Comparison of ENCODE assay signal across 41 cellular contexts in the genomic region with DNA sequence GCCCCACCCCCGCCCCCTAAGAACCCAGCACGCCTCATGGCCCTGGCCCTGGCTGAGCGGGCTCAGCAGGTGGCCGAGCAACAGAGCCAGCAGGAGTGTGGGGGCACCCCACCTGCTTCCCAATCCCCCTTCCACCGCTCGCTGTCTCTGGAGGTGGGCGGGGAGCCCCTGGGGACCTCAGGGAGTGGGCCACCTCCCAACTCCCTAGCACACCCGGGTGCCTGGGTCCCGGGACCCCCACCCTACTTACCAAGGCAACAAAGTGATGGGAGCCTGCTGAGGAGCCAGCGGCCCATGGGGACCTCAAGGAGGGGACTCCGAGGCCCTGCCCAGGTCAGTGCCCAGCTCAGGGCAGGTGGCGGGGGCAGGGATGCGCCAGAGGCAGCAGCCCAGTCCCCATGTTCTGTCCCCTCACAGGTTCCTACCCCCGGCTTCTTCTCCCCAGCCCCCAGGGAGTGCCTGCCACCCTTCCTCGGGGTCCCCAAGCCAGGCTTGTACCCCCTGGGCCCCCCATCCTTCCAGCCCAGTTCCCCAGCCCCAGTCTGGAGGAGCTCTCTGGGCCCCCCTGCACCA. TPM values are rescaled to one million over a fixed set of nuclear protein-coding genes. Genes with fewer than 3 reads are reported as not detected.
"Had no signal": no experiment of that assay in that cellular context is flagged by ENCODE, and none has a peak within 500 bp of the region (broad histone marks: within the 10 kb centered on the region; RNA-seq: fewer than 3 reads in every experiment).

No MANE protein-coding gene starts in this region.

- H3K4me3 ChIP-seq: adrenal gland, body of pancreas, breast epithelium had no signal

- H3K9me3 ChIP-seq: adrenal gland, body of pancreas, breast epithelium had no signal

- H3K27me3 ChIP-seq: adrenal gland, body of pancreas, brain microvascular endothelial cell, breast epithelium had no signal

- H3K36me3 ChIP-seq: adrenal gland, brain microvascular endothelial cell, breast epithelium had no signal

- ATAC-seq: activated CD4-positive, alpha-beta T cell treated with anti-CD3 and anti-CD28 coated beads for 36 hours; activated CD4-positive, CD25-positive, alpha-beta regulatory T cell treated with anti-CD3 and anti-CD28 coated beads, Interleukin-2, amount 50 U/mL, for 24 hours; activated CD8-positive, alpha-beta T cell treated with anti-CD3 and anti-CD28 coated beads for 36 hours; activated naive CD4-positive, alpha-beta T cell treated with anti-CD3 and anti-CD28 coated beads, Interleukin-2, amount 50 U/mL, for 72 hours; activated T-cell treated with anti-CD3 and anti-CD28 coated beads, Interleukin-2, amount 50 U/mL, for 4 hours; activated T-cell treated with anti-CD3 and anti-CD28 coated beads, Interleukin-2, amount 50 U/mL, for 72 hours; activated T-helper 17 cell treated with anti-CD3 and anti-CD28 coated beads, Interleukin-2, amount 50 U/mL, for 72 hours; body of pancreas; T-cell; T-helper 17 cell; WTC11 had no signal

- H3K27ac ChIP-seq: adrenal gland, body of pancreas, brain microvascular endothelial cell, breast epithelium, VCaP had no signal

- H3K4me1 ChIP-seq: adrenal gland, breast epithelium had no signal

- DNase-seq: activated CD4-positive, alpha-beta memory T cell treated with anti-CD3 and anti-CD28 coated beads for 36 hours; activated CD4-positive, alpha-beta T cell treated with anti-CD3 and anti-CD28 coated beads for 1 hour; activated CD4-positive, alpha-beta T cell treated with anti-CD3 and anti-CD28 coated beads for 36 hours; activated CD4-positive, alpha-beta T cell treated with anti-CD3 and anti-CD28 coated beads for 48 hours; activated CD4-positive, alpha-beta T cell treated with anti-CD3 and anti-CD28 coated beads, Interleukin-2, amount 10 ng/mL, durations not matched to agents 7 days and 5 days; activated CD4-positive, alpha-beta T cell treated with anti-CD3 and anti-CD28 coated beads, Interleukin-2, amount 50 U/mL, for 4 hours; activated CD4-positive, CD25-positive, alpha-beta regulatory T cell; activated CD8-positive, alpha-beta memory T cell treated with anti-CD3 and anti-CD28 coated beads, Interleukin-2, amount 50 U/mL, for 4 hours; activated CD8-positive, alpha-beta T cell treated with anti-CD3 and anti-CD28 coated beads for 36 hours; activated effector memory CD4-positive, alpha-beta T cell treated with anti-CD3 and anti-CD28 coated beads, Interleukin-2, amount 50 U/mL, for 16 hours; activated gamma-delta T cell treated with Interleukin-2 at 50 U/mL for 16 hours; activated naive CD4-positive, alpha-beta T cell; activated naive CD4-positive, alpha-beta T cell treated with anti-CD3 and anti-CD28 coated beads for 36 hours; activated naive CD4-positive, alpha-beta T cell treated with anti-CD3 and anti-CD28 coated beads, Interleukin-2, amount 50 U/mL, for 16 hours; activated naive CD8-positive, alpha-beta T cell treated with anti-CD3 and anti-CD28 coated beads for 36 hours; activated T-cell treated with anti-CD3 and anti-CD28 coated beads for 4 hours; activated T-cell treated with anti-CD3 and anti-CD28 coated beads, Interleukin-2, amount 50 U/mL, for 1 hour; activated T-cell treated with anti-CD3 and anti-CD28 coated beads, Interleukin-2, amount 50 U/mL, for 4 hours; activated T-cell treated with anti-CD3 and anti-CD28 coated beads, Interleukin-2, amount 50 U/mL, for 72 hours; adrenal gland; amniotic stem cell; aorta; body of pancreas; brain microvascular endothelial cell; central memory CD4-positive, alpha-beta T cell; T-cell; T-helper 17 cell; T-helper 9 cell had no signal

RNA-seq across cellular contexts. Expression of a gene that starts 25.3 kb away (rescaled TPM):
- total RNA-seq: activated CD4-positive, alpha-beta memory T cell treated with anti-CD3 and anti-CD28 coated beads for 36 hours; activated CD4-positive, alpha-beta T cell treated with anti-CD3 and anti-CD28 coated beads for 36 hours; activated CD4-positive, alpha-beta T cell treated with anti-CD3 and anti-CD28 coated beads, Interleukin-2, amount 10 ng/mL, durations not matched to agents 7 days and 5 days; activated CD8-positive, alpha-beta memory T cell treated with anti-CD3 and anti-CD28 coated beads for 36 hours; activated CD8-positive, alpha-beta T cell treated with anti-CD3 and anti-CD28 coated beads for 36 hours; activated naive CD4-positive, alpha-beta T cell treated with anti-CD3 and anti-CD28 coated beads for 36 hours; activated naive CD4-positive, alpha-beta T cell treated with anti-CD3 and anti-CD28 coated beads, Interleukin-2, amount 50 U/mL, for 72 hours; activated naive CD8-positive, alpha-beta T cell treated with anti-CD3 and anti-CD28 coated beads for 36 hours; activated T-cell treated with anti-CD3 and anti-CD28 coated beads, Interleukin-2, amount 50 U/mL, for 4 hours; activated T-cell treated with anti-CD3 and anti-CD28 coated beads, Interleukin-2, amount 50 U/mL, for 72 hours; activated T-helper 1 cell treated with anti-CD3 and anti-CD28 coated beads, Interleukin-12 subunit alpha, Interleukin-12 subunit beta, Interleukin-2, Interleukin-4 antibody, amounts not matched to agents 30 ng/mL and 10 ng/mL and 1 ng/mL, durations not matched to agents 14 hours and 24 hours and 36 hours; aorta; astrocyte; breast epithelium; cardiac septum; T-cell; T-helper 1 cell treated with Interleukin-12 subunit alpha and Interleukin-12 subunit beta and Interleukin-4 antibody, amounts not matched to agents 30 ng/mL and 1 ng/mL, for 36 hours; T-helper 17 cell; T-helper 2 cell treated with Interferon-gamma antibody and Interleukin-4, amounts not matched to agents 100 ng/mL and 5 ng/mL, for 36 hours; WTC11 had no signal

RNA-seq across cellular contexts. Expression of a gene that starts 30.5 kb away (rescaled TPM):
- total RNA-seq: activated T-helper 1 cell treated with anti-CD3 and anti-CD28 coated beads, Interleukin-12 subunit alpha, Interleukin-12 subunit beta, Interleukin-2, Interleukin-4 antibody, amounts not matched to agents 30 ng/mL and 10 ng/mL and 1 ng/mL, durations not matched to agents 14 hours and 24 hours and 36 hours; activated T-helper 17 cell treated with anti-CD3 and anti-CD28 coated beads, Interleukin-2, amount 50 U/mL, for 72 hours; cerebellum; T-helper 1 cell treated with Interleukin-12 subunit alpha and Interleukin-12 subunit beta and Interleukin-4 antibody, amounts not matched to agents 30 ng/mL and 1 ng/mL, for 36 hours; T-helper 17 cell; T-helper 2 cell treated with Interferon-gamma antibody and Interleukin-4, amounts not matched to agents 100 ng/mL and 5 ng/mL, for 36 hours had no signal
